1 cellular context compared by ENCODE assay signal in genomic region chr14:21090194-21090939, GRCh38.
TF ChIP-seq lines count a peak whose summit lies in the region.

No MANE protein-coding gene starts in this region.

TF ChIP-seq in H1, 55 proteins besides CTCF, POLR2A, EP300 and RAD21:
- TF ChIP-seq POLR2AphosphoS5 (IDR thresholded peaks at IDR 0.05; ENCODE audit: low read depth, low read length) (peak; percentile 83; the same call in 1 of the 2 replicates), HDAC2 (IDR thresholded peaks at IDR 0.05; ENCODE audit: borderline replicate concordance in 1 of 2, low read depth in 2 of 2, low read length in 2 of 2) (no peak), RFX5 (IDR thresholded peaks at IDR 0.05; ENCODE audit: borderline replicate concordance, low read depth, low read length) (no peak), TAF7 (optimal IDR thresholded peaks at IDR 0.05; ENCODE audit: borderline replicate concordance, low read depth, low read length) (peak; percentile 48), PHF8 (conservative IDR thresholded peaks at IDR 0.05; ENCODE audit: low read depth, low read length) (no peak), SRF (IDR thresholded peaks at IDR 0.05; ENCODE audit: low read depth, low read length) (no peak), SIN3A (conservative IDR thresholded peaks at IDR 0.05 in 1 of 2, IDR thresholded peaks at IDR 0.05 in 1 of 2; ENCODE audit: low read depth in 1 of 2, low read length in 2 of 2) (peak in 1 of 2 experiments; percentile 51; a peak in 1 of 4 replicates), YY1 (IDR thresholded peaks at IDR 0.05; ENCODE audit: low read depth, low read length) (0 out of 2 replicates have a peak, but pooled peaks have one; percentile 18)
- TF ChIP-seq, protein P1, sequence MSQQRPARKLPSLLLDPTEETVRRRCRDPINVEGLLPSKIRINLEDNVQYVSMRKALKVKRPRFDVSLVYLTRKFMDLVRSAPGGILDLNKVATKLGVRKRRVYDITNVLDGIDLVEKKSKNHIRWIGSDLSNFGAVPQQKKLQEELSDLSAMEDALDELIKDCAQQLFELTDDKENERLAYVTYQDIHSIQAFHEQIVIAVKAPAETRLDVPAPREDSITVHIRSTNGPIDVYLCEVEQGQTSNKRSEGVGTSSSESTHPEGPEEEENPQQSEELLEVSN (IDR thresholded peaks at IDR 0.05) = no peak
